14 cellular contexts compared by ENCODE assay signal in the genomic region with DNA sequence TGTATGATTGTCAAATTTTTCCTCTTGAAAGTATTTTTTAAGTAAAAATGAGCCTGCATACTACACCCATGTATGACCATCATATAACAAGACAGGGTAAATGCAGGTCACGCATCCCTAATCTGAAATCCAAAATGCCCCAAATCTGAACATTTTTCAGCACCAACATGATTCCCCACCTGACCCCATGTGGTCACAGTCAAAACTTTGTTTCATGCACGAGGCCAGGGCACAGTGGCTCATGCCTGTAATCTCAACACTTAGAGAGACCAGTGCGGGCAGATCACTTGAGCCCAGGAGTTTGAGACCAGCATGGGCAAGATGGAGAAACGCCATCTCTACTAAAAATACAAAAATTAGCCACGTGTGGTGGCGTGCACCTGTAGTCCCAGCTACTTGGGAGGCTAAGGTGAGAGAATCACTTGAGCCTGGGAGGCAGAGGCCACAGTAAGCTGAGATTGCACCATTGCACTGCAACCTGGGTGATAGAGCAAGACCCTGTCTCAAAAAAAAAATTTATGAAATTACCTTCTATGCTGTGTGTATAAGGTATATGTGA.
DNase-seq lines count a peak whose midpoint lies in the region; ATAC-seq, FAIRE-seq and TF ChIP-seq lines count a peak whose summit lies in the region.
"Had no signal": no experiment of that assay in that cellular context is flagged by ENCODE, and none has a peak within 500 bp of the region (broad histone marks: within the 10 kb centered on the region; RNA-seq: fewer than 3 reads in every experiment).

No MANE protein-coding gene starts in this region.

- H3K9me3 Mint-ChIP-seq in T-helper 1 cell treated with Interleukin-12 subunit alpha and Interleukin-12 subunit beta and Interleukin-4 antibody, amounts not matched to agents 30 μg/mL and 1 μg/mL, for 36 hours: no peaks in the 10 kb centered on the region
- H3K9me3 Mint-ChIP-seq: activated B cell treated with CpG ODN at 0.5 μM for 24 hours had no signal

- H4K20me1 ChIP-seq in OCI-LY3 (ENCODE audit: insufficient read depth, low read length): peaks cover 12% of the 10 kb centered on the region
- peaks cover under 1% of the 10 kb centered on the region for H4K20me1 ChIP-seq in GM12878 (ENCODE audit: control insufficient read depth, insufficient read depth)

- H3K9me3 ChIP-seq in OCI-LY3 (ENCODE audit: insufficient read depth, low read length) (no peaks in the 10 kb centered on the region), GM12878 (replicated peaks; ENCODE audit: control insufficient read depth, insufficient read depth, low read length) (no peaks in the 10 kb centered on the region; the same call in 2 of the 3 replicates), neuronal stem cell (replicated peaks in 1 of 2; ENCODE audit: control insufficient read depth in 2 of 2, insufficient read depth in 1 of 2, low read depth in 1 of 2, low read length in 2 of 2) (no peaks in the 10 kb centered on the region)
- H3K9me3 ChIP-seq: left lung, ovary had no signal

- no peak overlapping the region for H3K14ac ChIP-seq in neuronal stem cell (ENCODE audit: low read length)

- no peak for TF ChIP-seq POLR2A in GM12878 (IDR thresholded peaks at IDR 0.05; ENCODE audit: low read depth, low read length)

- H3K36me3 ChIP-seq in OCI-LY3 (replicated peaks; ENCODE audit: low read depth, low read length): no peaks in the 10 kb centered on the region
- H3K36me3 ChIP-seq in GM12878 (ENCODE audit: control insufficient read depth in 2 of 2, insufficient read depth in 2 of 2, low read length in 1 of 2): peaks cover 2 to 6% of the 10 kb centered on the region in 2 experiments; a peak in 2 of 4 replicates
- H3K36me3 ChIP-seq in neuronal stem cell (replicated peaks in 1 of 2; ENCODE audit: control insufficient read depth in 2 of 2, insufficient read depth in 2 of 2, low read length in 2 of 2): peaks cover 7 to 28% of the 10 kb centered on the region in 2 donors
- H3K36me3 ChIP-seq: left lung, ovary had no signal

- H3K27me3 ChIP-seq in OCI-LY3 (ENCODE audit: low read depth, low read length): no peaks in the 10 kb centered on the region
- no peaks in the 10 kb centered on the region for H3K27me3 ChIP-seq in GM12878 (replicated peaks in 1 of 2; ENCODE audit: control insufficient read depth in 2 of 2, insufficient read depth in 2 of 2, low read length in 1 of 2)
- no peaks in the 10 kb centered on the region for H3K27me3 ChIP-seq in neuronal stem cell (ENCODE audit: control insufficient read depth in 3 of 3, insufficient read depth in 3 of 3, low read depth in 1 of 3, low read length in 3 of 3)
- H3K27me3 ChIP-seq: left lung, ovary had no signal

- POLR2A ChIA-PET in GM12878 (lab: Charles Lee): interaction anchor here (0.7 to 1.8 kb wide), 4 partner anchors 11 to 157 kb away, joined by 3 to 7 read pairs (median 4); a partner anchor contains a TSS

- TF ChIP-seq RAD21 in GM12878 (IDR thresholded peaks at IDR 0.05; ENCODE audit: insufficient read depth, low read depth, low read length): no peak

- H3K4me3 Mint-ChIP-seq in T-helper 1 cell treated with Interleukin-12 subunit alpha and Interleukin-12 subunit beta and Interleukin-4 antibody, amounts not matched to agents 30 μg/mL and 1 μg/mL, for 36 hours: peak overlapping the region; percentile 89

- H2BK15ac ChIP-seq in neuronal stem cell (ENCODE audit: low read length): no peak overlapping the region

- no peak overlapping the region for H3K9ac ChIP-seq in OCI-LY3 (ENCODE audit: low read length)
- no peak overlapping the region for H3K9ac ChIP-seq in GM12878 (ENCODE audit: control insufficient read depth, insufficient read depth, low read length)
- no peak overlapping the region for H3K9ac ChIP-seq in neuronal stem cell (ENCODE audit: low read depth, low read length, poor library complexity)

- 79% methylated on average over 6 of the region's 6 CpGs for WGBS in GM12878 (ENCODE audit: insufficient coverage, insufficient replicate concordance, low lambda C conversion rate, missing lambda C conversion rate)
- WGBS in neuronal stem cell (ENCODE audit: extremely low coverage in 2 of 2, insufficient read length in 2 of 2, insufficient replicate concordance in 1 of 2), 2 donors: no CpG with 5 or more reads among the region's 6 CpGs

- no peak overlapping the region for H2AK5ac ChIP-seq in neuronal stem cell (ENCODE audit: low read depth, low read length)

- H3K36me3 Mint-ChIP-seq in T-helper 1 cell treated with Interleukin-12 subunit alpha and Interleukin-12 subunit beta and Interleukin-4 antibody, amounts not matched to agents 30 μg/mL and 1 μg/mL, for 36 hours (ENCODE audit: low read depth): peaks cover 17% of the 10 kb centered on the region

- peaks cover 18% of the 10 kb centered on the region for H3K79me2 ChIP-seq in OCI-LY3 (ENCODE audit: low read length)
- peaks cover 4% of the 10 kb centered on the region for H3K79me2 ChIP-seq in GM12878 (ENCODE audit: control insufficient read depth, insufficient read depth, low read length)

- CTCF ChIA-PET in GM12878 (lab: Yijun Ruan, JAX): interaction anchor here (0.6 to 2.7 kb wide), 8 partner anchors 13 to 752 kb away, joined by 3 to 11 read pairs (median 6); no protein-coding TSS in a partner anchor

- no peak overlapping the region for H3K4ac ChIP-seq in neuronal stem cell (ENCODE audit: low read length)

- no peak overlapping the region for H4K8ac ChIP-seq in neuronal stem cell (ENCODE audit: low read depth, low read length)

- no peak for FAIRE-seq in GM12878 (lab: Jason Lieb, UNC)

- peak overlapping the region; percentile 99 for H3K27ac Mint-ChIP-seq in T-helper 1 cell treated with Interleukin-12 subunit alpha and Interleukin-12 subunit beta and Interleukin-4 antibody, amounts not matched to agents 30 μg/mL and 1 μg/mL, for 36 hours

- no peak overlapping the region for H4K91ac ChIP-seq in neuronal stem cell (ENCODE audit: low read depth, low read length, poor library complexity)

- H3K27ac ChIP-seq in OCI-LY3 (ENCODE audit: low read length): peak overlapping the region; percentile 17; the same call in 1 of the 2 replicates
- H3K27ac ChIP-seq in GM12878 (ENCODE audit: control insufficient read depth, insufficient read depth): peak overlapping the region; percentile 62
- peak overlapping the region in 14 of 21 experiments; percentile 19 to 95 (median 61) for H3K27ac ChIP-seq in skin epidermis
- H3K27ac ChIP-seq in neuronal stem cell (replicated peaks; ENCODE audit: low read length): no peak overlapping the region
- H3K27ac ChIP-seq: 22Rv1, ovary had no signal

- H3K4me3 ChIP-seq in OCI-LY3 (ENCODE audit: low read length) (peak overlapping the region; percentile 72), GM12878 (no peak overlapping the region), skin epidermis (no peak overlapping the region), neuronal stem cell (ENCODE audit: low read length in 2 of 2) (no peak overlapping the region)
- H3K4me3 ChIP-seq: ovary had no signal

- H2BK12ac ChIP-seq in neuronal stem cell (ENCODE audit: low read length): no peak overlapping the region

- TF ChIP-seq CTCF in OCI-LY3 (IDR thresholded peaks at IDR 0.05; ENCODE audit: low read depth, low read length) (no peak), GM12878 (IDR thresholded peaks at IDR 0.05 in 2 of 3, conservative IDR thresholded peaks at IDR 0.05 in 1 of 3; ENCODE audit: control insufficient read depth in 2 of 3, extremely low read depth in 1 of 3, insufficient read depth in 1 of 3, low read depth in 3 of 3, low read length in 3 of 3) (no peak)

- ATAC-seq in GM12878 (peak; percentile 6; the same call in 2 of the 3 replicates), HG02840 (IDR thresholded peaks at IDR 0.05; ENCODE audit: low FRiP score, unreplicated experiment) (no peak)

- TF ChIP-seq EP300 in GM12878 (IDR thresholded peaks at IDR 0.05; ENCODE audit: borderline replicate concordance in 1 of 2, control insufficient read depth in 1 of 2, low read depth in 2 of 2, low read length in 2 of 2): no peak

- RAD21 ChIA-PET in GM12878 (lab: Charles Lee; ENCODE audit: unreplicated experiment): interaction anchor here (0.6 to 1.9 kb wide), 5 partner anchors 11 to 99 kb away, joined by 3 to 5 read pairs (median 3); no protein-coding TSS in a partner anchor

- peaks cover 7% of the 10 kb centered on the region for H3K79me1 ChIP-seq in neuronal stem cell (ENCODE audit: low read depth, low read length)

- H3K18ac ChIP-seq in neuronal stem cell (ENCODE audit: low read length): no peak overlapping the region

- no peak overlapping the region for H2BK5ac ChIP-seq in neuronal stem cell (ENCODE audit: low read length)

- H3K4me1 ChIP-seq in OCI-LY3 (ENCODE audit: low read length): peaks cover 25% of the 10 kb centered on the region
- peaks cover 39% of the 10 kb centered on the region for H3K4me1 ChIP-seq in GM12878 (ENCODE audit: control insufficient read depth, insufficient read depth, low read length)
- peaks cover 0 to 9% of the 10 kb centered on the region in 2 donors for H3K4me1 ChIP-seq in neuronal stem cell (ENCODE audit: control insufficient read depth in 2 of 2, insufficient read depth in 1 of 2, low read depth in 1 of 2, low read length in 2 of 2)

- H3K4me1 Mint-ChIP-seq in T-helper 1 cell treated with Interleukin-12 subunit alpha and Interleukin-12 subunit beta and Interleukin-4 antibody, amounts not matched to agents 30 μg/mL and 1 μg/mL, for 36 hours (ENCODE audit: low read depth): peaks cover 68% of the 10 kb centered on the region

- SMC1A ChIA-PET in GM12878 (lab: Charles Lee; ENCODE audit: uncharacterized antibody, unreplicated experiment): interaction anchor here (1.1 to 3.2 kb wide), 8 partner anchors 9 to 92 kb away, joined by 3 to 21 read pairs (median 4); no protein-coding TSS in a partner anchor

- H2BK120ac ChIP-seq in neuronal stem cell (ENCODE audit: low read depth, low read length): no peak overlapping the region

- peak overlapping the region; percentile 85 for H3K4me2 ChIP-seq in OCI-LY3 (ENCODE audit: low read length)
- H3K4me2 ChIP-seq in GM12878 (ENCODE audit: control insufficient read depth, insufficient read depth): peak overlapping the region; percentile 44; the same call in 1 of the 2 replicates
- no peak overlapping the region for H3K4me2 ChIP-seq in neuronal stem cell (ENCODE audit: insufficient read depth, low read length, poor library complexity, severe bottlenecking)

- DNase-seq in T-helper 1 cell (no peak), GM12878 (ENCODE audit: low read depth, low spot score) (no peak), GM19238 (ENCODE audit: insufficient read length, low spot score) (no peak), neuronal stem cell (ENCODE audit: low spot score) (no peak)
- DNase-seq: activated B cell treated with CpG ODN at 0.5 μM for 24 hours, DMS53, left lung, NCI-H446, ovary had no signal

- intact Hi-C loops in GM12878 (cut with micrococcal nuclease; ENCODE audit: unreplicated experiment): no loop called here

- no peak overlapping the region for H3K23ac ChIP-seq in neuronal stem cell (ENCODE audit: low read depth, low read length, poor library complexity)

- H2AFZ ChIP-seq in OCI-LY3 (ENCODE audit: low read depth, low read length) (no peak overlapping the region), GM12878 (ENCODE audit: control insufficient read depth, low read depth, low read length) (peak overlapping the region; percentile 3; the same call in 1 of the 2 replicates), neuronal stem cell (ENCODE audit: low read length) (no peak overlapping the region)

- no TSS peak for BruUV-seq in GM12878 (replicated peaks; lab: Mats Ljungman, UMichigan)

- H3K27me3 Mint-ChIP-seq in T-helper 1 cell treated with Interleukin-12 subunit alpha and Interleukin-12 subunit beta and Interleukin-4 antibody, amounts not matched to agents 30 μg/mL and 1 μg/mL, for 36 hours (ENCODE audit: low read depth): no peaks in the 10 kb centered on the region
- H3K27me3 Mint-ChIP-seq: activated B cell treated with CpG ODN at 0.5 μM for 24 hours had no signal

- in situ Hi-C loops in GM12878 (cut with MboI): no loop called here
